Comparison of ENCODE assay signal across 18 cellular contexts in the genomic region with DNA sequence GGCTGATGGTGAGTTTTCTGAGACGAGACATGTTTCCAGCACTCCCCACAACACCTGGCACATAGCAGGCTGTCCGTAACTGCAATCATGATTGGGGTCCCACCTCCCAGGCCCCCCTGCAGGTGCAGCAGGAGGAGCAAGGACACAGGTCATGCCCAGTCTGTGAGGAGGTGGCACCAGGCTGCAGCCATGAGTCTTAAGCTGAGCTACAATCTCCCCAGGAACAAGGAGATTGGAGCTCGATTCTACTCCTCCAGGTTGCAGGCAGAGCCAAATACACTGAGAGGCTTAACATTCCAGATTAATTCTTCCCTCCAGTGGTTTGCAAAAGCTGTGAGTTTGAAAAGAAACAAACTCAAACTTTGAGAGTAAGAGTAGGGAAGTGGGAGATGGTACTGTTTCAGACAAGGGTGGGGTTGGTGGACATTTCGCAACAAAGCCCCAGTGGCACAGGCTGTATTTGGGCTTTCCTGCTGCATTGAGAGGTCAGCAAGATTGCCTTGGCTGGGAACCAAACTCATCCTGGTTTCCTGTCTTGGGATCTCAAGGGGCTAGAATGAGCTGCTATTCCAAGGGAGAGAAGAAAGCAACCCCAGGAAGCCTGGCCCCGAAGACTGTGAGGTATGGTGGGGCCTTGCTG.
DNase-seq lines count a peak whose midpoint lies in the region; ATAC-seq and TF ChIP-seq lines count a peak whose summit lies in the region.
"Had no signal": no experiment of that assay in that cellular context is flagged by ENCODE, and none has a peak within 500 bp of the region (broad histone marks: within the 10 kb centered on the region; RNA-seq: fewer than 3 reads in every experiment).

No MANE protein-coding gene starts in this region.

- no peak overlapping the region for H3K4me3 ChIP-seq in heart right ventricle
- H3K4me3 ChIP-seq: esophagus squamous epithelium, SJCRH30, stomach had no signal

- H3K27me3 ChIP-seq in heart right ventricle: peaks cover 0 to 8% (median 0%) of the 10 kb centered on the region in 7 donors
- H3K27me3 ChIP-seq: SJCRH30, stomach had no signal

- no peak for TF ChIP-seq POLR2A in GM18505 (IDR thresholded peaks at IDR 0.05; ENCODE audit: borderline replicate concordance, extremely low read depth, insufficient read depth, insufficient read length)

- POLR2A ChIA-PET in GM10248 (lab: Yijun Ruan, JAX): interaction anchor here (0.7 kb wide), 1 partner anchor 11 kb away, joined by 3 read pairs; no protein-coding TSS in a partner anchor

- H3K27ac ChIP-seq in heart right ventricle: peak overlapping the region in 2 of 10 donors; percentile 29 to 53
- H3K27ac ChIP-seq: esophagus squamous epithelium, SJCRH30, stomach had no signal

- WGBS in heart right ventricle, 2 donors: 51 to 67% methylated on average over 5 of the region's 5 CpGs

- peaks cover 0 to 41% (median 15%) of the 10 kb centered on the region in 9 donors for H3K4me1 ChIP-seq in heart right ventricle
- H3K4me1 ChIP-seq: SJCRH30 had no signal

- ATAC-seq in heart right ventricle: peak; percentile 48 to 89 (median 74)
- ATAC-seq in GM18505 (IDR thresholded peaks at IDR 0.05; ENCODE audit: unreplicated experiment): no peak
- ATAC-seq: activated T-helper 17 cell treated with anti-CD3 and anti-CD28 coated beads, Interleukin-2, amount 50 U/mL, for 72 hours had no signal

- intact Hi-C loops in heart right ventricle (cut with DNase I) (no loop called here), posterior vena cava (cut with DNase I) (no loop called here)

- TF ChIP-seq CTCF in heart right ventricle (IDR thresholded peaks at IDR 0.05) (no peak), GM10248 (IDR thresholded peaks at IDR 0.05; ENCODE audit: control extremely low read depth, extremely low read depth, low read depth, missing control alignments) (no peak)

- CTCF ChIA-PET in GM10248 (lab: Yijun Ruan, JAX): interaction anchor here (1.4 kb wide), 1 partner anchor 12 kb away, joined by 4 read pairs; no protein-coding TSS in a partner anchor

- H3K9me3 ChIP-seq in heart right ventricle: no peaks in the 10 kb centered on the region
- H3K9me3 ChIP-seq: esophagus squamous epithelium, SJCRH30, stomach had no signal

- DNase-seq in CD1c-positive myeloid dendritic cell (ENCODE audit: extremely low spot score) (peak; percentile 13), SKM-1 (lab: John Stamatoyannopoulos, UW; ENCODE audit: unreplicated experiment) (peak; percentile 68), heart right ventricle (peak; percentile 32 to 53), posterior vena cava (ENCODE audit: low spot score) (peak; percentile 85), NCI-H1092 treated with DMSO at 0.1 percent for 48 hours (lab: John Stamatoyannopoulos, UW) (no peak), GM10248 (ENCODE audit: extremely low spot score) (no peak), iPS-NIHi11 (ENCODE audit: low spot score) (no peak)
- DNase-seq: activated CD4-positive, alpha-beta T cell treated with anti-CD3 and anti-CD28 coated beads, Interleukin-2, amount 50 U/mL, for 48 hours; amniotic stem cell; dermis blood vessel endothelial cell; DMS53; esophagus squamous epithelium; mammary epithelial cell; NCI-H2081 treated with DMSO at 0.1 percent for 48 hours; SJCRH30; stomach had no signal

- no peaks in the 10 kb centered on the region for H3K36me3 ChIP-seq in heart right ventricle
- H3K36me3 ChIP-seq: esophagus squamous epithelium, SJCRH30, stomach had no signal

Comparison
In these comparisons a context has a peak if more than half of its experiments do, and no peak if none do; other contexts are left out.
1. DNase-seq: peak in CD1c-positive myeloid dendritic cell (single experiment), SKM-1 (single experiment), heart right ventricle (2 of 2) and posterior vena cava (single experiment); none in NCI-H1092 treated with DMSO at 0.1 percent for 48 hours (single experiment), GM10248 (single experiment) and iPS-NIHi11 (single experiment).